Comparison of ENCODE assay signal across 1 cellular context in the genomic region with DNA sequence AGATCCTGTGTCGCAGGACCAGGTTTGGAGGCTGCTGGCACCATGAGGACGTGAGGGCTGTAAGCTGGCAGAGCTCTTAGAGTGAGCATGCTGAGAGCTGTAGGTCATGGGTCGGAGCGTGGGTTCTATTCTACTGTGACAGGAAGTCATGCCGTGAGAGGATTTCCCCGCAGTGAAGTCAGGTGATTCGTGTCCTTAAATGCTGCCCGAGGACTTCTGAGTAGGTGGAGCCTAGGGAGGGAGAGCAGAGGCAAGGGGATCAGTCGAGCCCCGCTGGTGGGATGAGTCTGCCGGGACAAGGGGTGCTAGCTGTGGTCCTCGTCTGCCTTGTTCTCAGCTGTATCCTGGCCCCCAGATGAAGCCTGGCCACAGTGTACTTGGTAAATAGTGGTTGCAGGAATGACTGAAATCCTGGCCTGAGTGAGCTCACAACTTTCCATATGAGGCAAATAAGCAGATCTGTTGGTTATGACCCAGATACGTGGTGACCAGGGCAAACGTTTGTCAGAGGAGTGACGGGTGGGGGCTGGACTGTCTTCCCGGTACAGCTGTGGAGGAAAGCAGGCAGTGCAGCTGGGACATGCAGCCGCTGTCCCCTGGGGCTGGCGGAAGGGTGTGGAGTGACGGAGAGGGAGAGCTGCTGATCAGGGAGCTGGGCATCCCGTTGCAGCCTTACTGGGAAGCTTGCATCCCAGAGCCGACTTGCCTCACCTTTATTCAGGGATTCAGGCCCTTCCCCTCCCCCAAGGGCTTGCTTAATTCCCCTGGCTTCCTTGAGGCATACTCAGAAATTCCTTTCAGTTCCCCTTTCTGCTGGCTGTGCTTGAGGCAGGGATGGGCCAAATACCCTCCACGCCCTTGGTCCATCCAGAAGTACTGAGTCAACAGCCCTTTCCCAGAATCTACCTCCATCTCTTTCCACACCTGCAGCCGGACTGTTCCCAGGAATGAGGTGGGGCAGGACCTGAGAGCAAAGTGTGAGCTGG.
TF ChIP-seq lines count a peak whose summit lies in the region.

No MANE protein-coding gene starts in this region.

TF ChIP-seq in GM12878, 131 proteins besides CTCF, POLR2A, EP300 and RAD21 (continued from another document and continues in another):
- TF ChIP-seq, protein P1, sequence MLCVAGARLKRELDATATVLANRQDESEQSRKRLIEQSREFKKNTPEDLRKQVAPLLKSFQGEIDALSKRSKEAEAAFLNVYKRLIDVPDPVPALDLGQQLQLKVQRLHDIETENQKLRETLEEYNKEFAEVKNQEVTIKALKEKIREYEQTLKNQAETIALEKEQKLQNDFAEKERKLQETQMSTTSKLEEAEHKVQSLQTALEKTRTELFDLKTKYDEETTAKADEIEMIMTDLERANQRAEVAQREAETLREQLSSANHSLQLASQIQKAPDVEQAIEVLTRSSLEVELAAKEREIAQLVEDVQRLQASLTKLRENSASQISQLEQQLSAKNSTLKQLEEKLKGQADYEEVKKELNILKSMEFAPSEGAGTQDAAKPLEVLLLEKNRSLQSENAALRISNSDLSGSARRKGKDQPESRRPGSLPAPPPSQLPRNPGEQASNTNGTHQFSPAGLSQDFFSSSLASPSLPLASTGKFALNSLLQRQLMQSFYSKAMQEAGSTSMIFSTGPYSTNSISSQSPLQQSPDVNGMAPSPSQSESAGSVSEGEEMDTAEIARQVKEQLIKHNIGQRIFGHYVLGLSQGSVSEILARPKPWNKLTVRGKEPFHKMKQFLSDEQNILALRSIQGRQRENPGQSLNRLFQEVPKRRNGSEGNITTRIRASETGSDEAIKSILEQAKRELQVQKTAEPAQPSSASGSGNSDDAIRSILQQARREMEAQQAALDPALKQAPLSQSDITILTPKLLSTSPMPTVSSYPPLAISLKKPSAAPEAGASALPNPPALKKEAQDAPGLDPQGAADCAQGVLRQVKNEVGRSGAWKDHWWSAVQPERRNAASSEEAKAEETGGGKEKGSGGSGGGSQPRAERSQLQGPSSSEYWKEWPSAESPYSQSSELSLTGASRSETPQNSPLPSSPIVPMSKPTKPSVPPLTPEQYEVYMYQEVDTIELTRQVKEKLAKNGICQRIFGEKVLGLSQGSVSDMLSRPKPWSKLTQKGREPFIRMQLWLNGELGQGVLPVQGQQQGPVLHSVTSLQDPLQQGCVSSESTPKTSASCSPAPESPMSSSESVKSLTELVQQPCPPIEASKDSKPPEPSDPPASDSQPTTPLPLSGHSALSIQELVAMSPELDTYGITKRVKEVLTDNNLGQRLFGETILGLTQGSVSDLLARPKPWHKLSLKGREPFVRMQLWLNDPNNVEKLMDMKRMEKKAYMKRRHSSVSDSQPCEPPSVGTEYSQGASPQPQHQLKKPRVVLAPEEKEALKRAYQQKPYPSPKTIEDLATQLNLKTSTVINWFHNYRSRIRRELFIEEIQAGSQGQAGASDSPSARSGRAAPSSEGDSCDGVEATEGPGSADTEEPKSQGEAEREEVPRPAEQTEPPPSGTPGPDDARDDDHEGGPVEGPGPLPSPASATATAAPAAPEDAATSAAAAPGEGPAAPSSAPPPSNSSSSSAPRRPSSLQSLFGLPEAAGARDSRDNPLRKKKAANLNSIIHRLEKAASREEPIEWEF (IDR thresholded peaks at IDR 0.05; ENCODE audit: insufficient replicate concordance, low read depth, low read length) = no peak
- TF ChIP-seq EGR1 (IDR thresholded peaks at IDR 0.05; ENCODE audit: borderline replicate concordance in 1 of 2, low read depth in 2 of 2, low read length in 2 of 2) (peak in 1 of 2 experiments; percentile 37; a peak in 1 of 3 replicates), RUNX3 (IDR thresholded peaks at IDR 0.05; ENCODE audit: low read length) (peak; percentile 23; the same call in 1 of the 2 replicates), JUNB (IDR thresholded peaks at IDR 0.05) (peak; percentile 52), ETV6 (conservative IDR thresholded peaks at IDR 0.05 in 1 of 2, IDR thresholded peaks at IDR 0.05 in 1 of 2; ENCODE audit: borderline replicate concordance in 1 of 2, low read depth in 1 of 2) (no peak), BCL11A (IDR thresholded peaks at IDR 0.05; ENCODE audit: low read depth, low read length) (peak; percentile 57; the same call in 1 of the 2 replicates), KDM1A (IDR thresholded peaks at IDR 0.05; ENCODE audit: borderline replicate concordance) (no peak), CEBPB (IDR thresholded peaks at IDR 0.05; ENCODE audit: borderline replicate concordance in 1 of 2, low read depth in 2 of 2, low read length in 2 of 2) (no peak), RAD51 (IDR thresholded peaks at IDR 0.05) (peak; percentile 79), NBN (IDR thresholded peaks at IDR 0.05) (peak; percentile 16; the same call in 1 of the 2 replicates), MEF2A (IDR thresholded peaks at IDR 0.05; ENCODE audit: insufficient read depth, low read depth, low read length) (no peak), NRF1 (conservative IDR thresholded peaks at IDR 0.05; ENCODE audit: low read depth, low read length) (no peak), JUND (IDR thresholded peaks at IDR 0.05; ENCODE audit: low read depth, low read length) (no peak), BMI1 (IDR thresholded peaks at IDR 0.05; ENCODE audit: borderline replicate concordance) (no peak), HCFC1 (IDR thresholded peaks at IDR 0.05; ENCODE audit: low read length) (no peak), SMC3 (IDR thresholded peaks at IDR 0.05; ENCODE audit: borderline replicate concordance, low read length) (0 out of 2 replicates have a peak, but pooled peaks have one; percentile 8), BHLHE40 (IDR thresholded peaks at IDR 0.05; ENCODE audit: borderline replicate concordance in 1 of 2, low read depth in 2 of 2, low read length in 1 of 2) (peak; percentile 58 to 77; a peak in 3 of 4 replicates), NR2F1 (conservative IDR thresholded peaks at IDR 0.05) (peak; percentile 90), PAX5 (IDR thresholded peaks at IDR 0.05; ENCODE audit: borderline replicate concordance, low read depth, low read length) (0 out of 2 replicates have a peak, but pooled peaks have one; percentile 30), DPF2 (IDR thresholded peaks at IDR 0.05) (peak; percentile 66), CREM (IDR thresholded peaks at IDR 0.05; ENCODE audit: low read depth) (peak; percentile 36), GABPA (IDR thresholded peaks at IDR 0.05; ENCODE audit: low read depth) (no peak), FOXK2 (IDR thresholded peaks at IDR 0.05) (no peak), MYB (IDR thresholded peaks at IDR 0.05; ENCODE audit: borderline replicate concordance, low read depth, low read length) (no peak), CBX5 (IDR thresholded peaks at IDR 0.05; ENCODE audit: low read depth) (no peak), MTA2 (IDR thresholded peaks at IDR 0.05; ENCODE audit: low read depth) (no peak; the same call in 1 of the 2 replicates), ZNF217 (IDR thresholded peaks at IDR 0.05) (peak; percentile 45; the same call in 1 of the 2 replicates), SPI1 (IDR thresholded peaks at IDR 0.05; ENCODE audit: borderline replicate concordance, insufficient read depth, low read depth, low read length) (peak; percentile 94), YBX1 (IDR thresholded peaks at IDR 0.05) (no peak), MXI1 (IDR thresholded peaks at IDR 0.05; ENCODE audit: low read depth, low read length) (no peak)
- TF ChIP-seq, protein P2, sequence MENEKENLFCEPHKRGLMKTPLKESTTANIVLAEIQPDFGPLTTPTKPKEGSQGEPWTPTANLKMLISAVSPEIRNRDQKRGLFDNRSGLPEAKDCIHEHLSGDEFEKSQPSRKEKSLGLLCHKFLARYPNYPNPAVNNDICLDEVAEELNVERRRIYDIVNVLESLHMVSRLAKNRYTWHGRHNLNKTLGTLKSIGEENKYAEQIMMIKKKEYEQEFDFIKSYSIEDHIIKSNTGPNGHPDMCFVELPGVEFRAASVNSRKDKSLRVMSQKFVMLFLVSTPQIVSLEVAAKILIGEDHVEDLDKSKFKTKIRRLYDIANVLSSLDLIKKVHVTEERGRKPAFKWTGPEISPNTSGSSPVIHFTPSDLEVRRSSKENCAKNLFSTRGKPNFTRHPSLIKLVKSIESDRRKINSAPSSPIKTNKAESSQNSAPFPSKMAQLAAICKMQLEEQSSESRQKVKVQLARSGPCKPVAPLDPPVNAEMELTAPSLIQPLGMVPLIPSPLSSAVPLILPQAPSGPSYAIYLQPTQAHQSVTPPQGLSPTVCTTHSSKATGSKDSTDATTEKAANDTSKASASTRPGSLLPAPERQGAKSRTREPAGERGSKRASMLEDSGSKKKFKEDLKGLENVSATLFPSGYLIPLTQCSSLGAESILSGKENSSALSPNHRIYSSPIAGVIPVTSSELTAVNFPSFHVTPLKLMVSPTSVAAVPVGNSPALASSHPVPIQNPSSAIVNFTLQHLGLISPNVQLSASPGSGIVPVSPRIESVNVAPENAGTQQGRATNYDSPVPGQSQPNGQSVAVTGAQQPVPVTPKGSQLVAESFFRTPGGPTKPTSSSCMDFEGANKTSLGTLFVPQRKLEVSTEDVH (IDR thresholded peaks at IDR 0.05; ENCODE audit: low read depth, partially characterized antibody) = no peak
- TF ChIP-seq, protein P3, sequence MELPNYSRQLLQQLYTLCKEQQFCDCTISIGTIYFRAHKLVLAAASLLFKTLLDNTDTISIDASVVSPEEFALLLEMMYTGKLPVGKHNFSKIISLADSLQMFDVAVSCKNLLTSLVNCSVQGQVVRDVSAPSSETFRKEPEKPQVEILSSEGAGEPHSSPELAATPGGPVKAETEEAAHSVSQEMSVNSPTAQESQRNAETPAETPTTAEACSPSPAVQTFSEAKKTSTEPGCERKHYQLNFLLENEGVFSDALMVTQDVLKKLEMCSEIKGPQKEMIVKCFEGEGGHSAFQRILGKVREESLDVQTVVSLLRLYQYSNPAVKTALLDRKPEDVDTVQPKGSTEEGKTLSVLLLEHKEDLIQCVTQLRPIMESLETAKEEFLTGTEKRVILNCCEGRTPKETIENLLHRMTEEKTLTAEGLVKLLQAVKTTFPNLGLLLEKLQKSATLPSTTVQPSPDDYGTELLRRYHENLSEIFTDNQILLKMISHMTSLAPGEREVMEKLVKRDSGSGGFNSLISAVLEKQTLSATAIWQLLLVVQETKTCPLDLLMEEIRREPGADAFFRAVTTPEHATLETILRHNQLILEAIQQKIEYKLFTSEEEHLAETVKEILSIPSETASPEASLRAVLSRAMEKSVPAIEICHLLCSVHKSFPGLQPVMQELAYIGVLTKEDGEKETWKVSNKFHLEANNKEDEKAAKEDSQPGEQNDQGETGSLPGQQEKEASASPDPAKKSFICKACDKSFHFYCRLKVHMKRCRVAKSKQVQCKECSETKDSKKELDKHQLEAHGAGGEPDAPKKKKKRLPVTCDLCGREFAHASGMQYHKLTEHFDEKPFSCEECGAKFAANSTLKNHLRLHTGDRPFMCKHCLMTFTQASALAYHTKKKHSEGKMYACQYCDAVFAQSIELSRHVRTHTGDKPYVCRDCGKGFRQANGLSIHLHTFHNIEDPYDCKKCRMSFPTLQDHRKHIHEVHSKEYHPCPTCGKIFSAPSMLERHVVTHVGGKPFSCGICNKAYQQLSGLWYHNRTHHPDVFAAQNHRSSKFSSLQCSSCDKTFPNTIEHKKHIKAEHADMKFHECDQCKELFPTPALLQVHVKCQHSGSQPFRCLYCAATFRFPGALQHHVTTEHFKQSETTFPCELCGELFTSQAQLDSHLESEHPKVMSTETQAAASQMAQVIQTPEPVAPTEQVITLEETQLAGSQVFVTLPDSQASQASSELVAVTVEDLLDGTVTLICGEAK (IDR thresholded peaks at IDR 0.05; ENCODE audit: borderline replicate concordance) = no peak
- TF ChIP-seq, protein P4, sequence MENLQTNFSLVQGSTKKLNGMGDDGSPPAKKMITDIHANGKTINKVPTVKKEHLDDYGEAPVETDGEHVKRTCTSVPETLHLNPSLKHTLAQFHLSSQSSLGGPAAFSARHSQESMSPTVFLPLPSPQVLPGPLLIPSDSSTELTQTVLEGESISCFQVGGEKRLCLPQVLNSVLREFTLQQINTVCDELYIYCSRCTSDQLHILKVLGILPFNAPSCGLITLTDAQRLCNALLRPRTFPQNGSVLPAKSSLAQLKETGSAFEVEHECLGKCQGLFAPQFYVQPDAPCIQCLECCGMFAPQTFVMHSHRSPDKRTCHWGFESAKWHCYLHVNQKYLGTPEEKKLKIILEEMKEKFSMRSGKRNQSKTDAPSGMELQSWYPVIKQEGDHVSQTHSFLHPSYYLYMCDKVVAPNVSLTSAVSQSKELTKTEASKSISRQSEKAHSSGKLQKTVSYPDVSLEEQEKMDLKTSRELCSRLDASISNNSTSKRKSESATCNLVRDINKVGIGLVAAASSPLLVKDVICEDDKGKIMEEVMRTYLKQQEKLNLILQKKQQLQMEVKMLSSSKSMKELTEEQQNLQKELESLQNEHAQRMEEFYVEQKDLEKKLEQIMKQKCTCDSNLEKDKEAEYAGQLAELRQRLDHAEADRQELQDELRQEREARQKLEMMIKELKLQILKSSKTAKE (IDR thresholded peaks at IDR 0.05; ENCODE audit: low read depth, poor library complexity, severe bottlenecking) = no peak
- TF ChIP-seq, protein P5, sequence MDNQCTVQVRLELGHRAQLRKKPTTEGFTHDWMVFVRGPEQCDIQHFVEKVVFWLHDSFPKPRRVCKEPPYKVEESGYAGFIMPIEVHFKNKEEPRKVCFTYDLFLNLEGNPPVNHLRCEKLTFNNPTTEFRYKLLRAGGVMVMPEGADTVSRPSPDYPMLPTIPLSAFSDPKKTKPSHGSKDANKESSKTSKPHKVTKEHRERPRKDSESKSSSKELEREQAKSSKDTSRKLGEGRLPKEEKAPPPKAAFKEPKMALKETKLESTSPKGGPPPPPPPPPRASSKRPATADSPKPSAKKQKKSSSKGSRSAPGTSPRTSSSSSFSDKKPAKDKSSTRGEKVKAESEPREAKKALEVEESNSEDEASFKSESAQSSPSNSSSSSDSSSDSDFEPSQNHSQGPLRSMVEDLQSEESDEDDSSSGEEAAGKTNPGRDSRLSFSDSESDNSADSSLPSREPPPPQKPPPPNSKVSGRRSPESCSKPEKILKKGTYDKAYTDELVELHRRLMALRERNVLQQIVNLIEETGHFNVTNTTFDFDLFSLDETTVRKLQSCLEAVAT (IDR thresholded peaks at IDR 0.05) = no peak
- TF ChIP-seq, protein P6, sequence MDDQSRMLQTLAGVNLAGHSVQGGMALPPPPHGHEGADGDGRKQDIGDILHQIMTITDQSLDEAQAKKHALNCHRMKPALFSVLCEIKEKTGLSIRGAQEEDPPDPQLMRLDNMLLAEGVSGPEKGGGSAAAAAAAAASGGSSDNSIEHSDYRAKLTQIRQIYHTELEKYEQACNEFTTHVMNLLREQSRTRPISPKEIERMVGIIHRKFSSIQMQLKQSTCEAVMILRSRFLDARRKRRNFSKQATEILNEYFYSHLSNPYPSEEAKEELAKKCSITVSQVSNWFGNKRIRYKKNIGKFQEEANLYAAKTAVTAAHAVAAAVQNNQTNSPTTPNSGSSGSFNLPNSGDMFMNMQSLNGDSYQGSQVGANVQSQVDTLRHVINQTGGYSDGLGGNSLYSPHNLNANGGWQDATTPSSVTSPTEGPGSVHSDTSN (IDR thresholded peaks at IDR 0.05; ENCODE audit: insufficient replicate concordance, low read depth, low read length) = no peak
- TF ChIP-seq, protein P7, sequence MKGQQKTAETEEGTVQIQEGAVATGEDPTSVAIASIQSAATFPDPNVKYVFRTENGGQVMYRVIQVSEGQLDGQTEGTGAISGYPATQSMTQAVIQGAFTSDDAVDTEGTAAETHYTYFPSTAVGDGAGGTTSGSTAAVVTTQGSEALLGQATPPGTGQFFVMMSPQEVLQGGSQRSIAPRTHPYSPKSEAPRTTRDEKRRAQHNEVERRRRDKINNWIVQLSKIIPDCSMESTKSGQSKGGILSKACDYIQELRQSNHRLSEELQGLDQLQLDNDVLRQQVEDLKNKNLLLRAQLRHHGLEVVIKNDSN (IDR thresholded peaks at IDR 0.05; ENCODE audit: borderline replicate concordance, extremely low read length, insufficient read depth, low read depth, low read length) = no peak
